Comparison of ENCODE assay signal across 21 cellular contexts in the genomic region with DNA sequence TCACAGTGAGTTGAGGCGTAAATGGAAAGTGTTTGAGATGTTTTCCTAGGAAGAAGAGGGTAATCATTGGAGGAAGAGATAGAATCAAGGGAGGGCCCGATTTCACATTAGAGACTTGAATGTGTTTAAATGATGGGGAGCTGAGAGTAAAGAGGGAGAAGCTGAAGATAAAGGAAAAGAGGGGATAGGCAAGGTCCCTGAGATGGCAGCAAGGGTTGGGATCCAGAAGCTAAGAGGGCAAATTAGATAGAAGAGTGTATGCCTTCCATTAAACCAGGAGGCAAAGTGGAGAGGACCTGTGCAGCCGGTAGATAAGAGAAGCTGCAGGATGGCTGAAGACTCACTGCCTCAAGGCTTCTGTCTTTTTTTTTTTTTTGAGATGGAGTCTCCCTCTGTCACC.
"Had no signal": no experiment of that assay in that cellular context is flagged by ENCODE, and none has a peak within 500 bp of the region (broad histone marks: within the 10 kb centered on the region; RNA-seq: fewer than 3 reads in every experiment).

No MANE protein-coding gene starts in this region.

- H3K79me2 ChIP-seq: hepatocyte had no signal

- H3K27ac ChIP-seq: dorsolateral prefrontal cortex, hepatocyte, psoas muscle, right lobe of liver, spleen, thoracic aorta, transverse colon had no signal

- H2AFZ ChIP-seq: hepatocyte had no signal

- FAIRE-seq: kidney had no signal

- DNase-seq: cortex of kidney; dorsolateral prefrontal cortex; effector CD8-positive, alpha-beta T cell; foreskin melanocyte; head of caudate nucleus; kidney; left colon; mesendoderm; naive thymus-derived CD4-positive, alpha-beta T cell; nephron progenitor cell; psoas muscle; retina; right lobe of liver; spleen; stimulated activated CD4-positive, alpha-beta T cell treated with anti-CD3 and anti-CD28 coated beads, Interleukin-15, amount 100 ng/mL, for 24 hours; stimulated activated CD4-positive, alpha-beta T cell treated with anti-CD3 and anti-CD28 coated beads, Interleukin-1b, Interleukin-23, amount 100 ng/mL, for 48 hours; stimulated activated CD4-positive, alpha-beta T cell treated with anti-CD3 and anti-CD28 coated beads, Interleukin-4, amount 100 ng/mL, for 24 hours; stimulated activated naive CD8-positive, alpha-beta T cell treated with anti-CD3 and anti-CD28 coated beads, Interleukin-15, Interleukin-2, amounts not matched to agents 100 U/mL and 50 U/mL, for 24 hours; transverse colon had no signal

- ATAC-seq: left colon; naive thymus-derived CD4-positive, alpha-beta T cell; psoas muscle; right lobe of liver; stimulated activated naive CD8-positive, alpha-beta T cell treated with anti-CD3 and anti-CD28 coated beads, Interleukin-15, Interleukin-2, amounts not matched to agents 100 U/mL and 50 U/mL, for 24 hours had no signal

- H3K4me1 ChIP-seq: right lobe of liver had no signal

- H3K9me3 Mint-ChIP-seq: naive thymus-derived CD4-positive, alpha-beta T cell; nephron progenitor cell had no signal

- H3K36me3 ChIP-seq: right lobe of liver, spleen, thoracic aorta, transverse colon had no signal

- H3K27me3 Mint-ChIP-seq: naive thymus-derived CD4-positive, alpha-beta T cell had no signal

- H3K4me2 ChIP-seq: hepatocyte had no signal

- H3K27me3 ChIP-seq: dorsolateral prefrontal cortex, hepatocyte, right lobe of liver, spleen, transverse colon had no signal

- H3K27ac Mint-ChIP-seq: nephron progenitor cell had no signal

- H3K4me3 ChIP-seq: dorsolateral prefrontal cortex, hepatocyte, psoas muscle, right lobe of liver, spleen, thoracic aorta, transverse colon had no signal

- H3K9me3 ChIP-seq: psoas muscle, right lobe of liver, spleen, thoracic aorta, transverse colon had no signal

- H3K4me3 Mint-ChIP-seq: naive thymus-derived CD4-positive, alpha-beta T cell; nephron progenitor cell had no signal
